In genomic region chr2:219284501-219285347, GRCh38 we compare ENCODE assay signal across 1 cellular context.
A peak's percentile ranks its signal among the peaks of the same experiment; 100 is the strongest.
TF ChIP-seq lines count a peak whose summit lies in the region.

No MANE protein-coding gene starts in this region.

TF ChIP-seq in HepG2, 621 proteins besides CTCF, POLR2A, EP300 and RAD21:
- TF ChIP-seq ELF3 (CRISPR knock-in tag; IDR thresholded peaks at IDR 0.05) (no peak), RBM39 (IDR thresholded peaks at IDR 0.05; ENCODE audit: low read depth, low read length, poor library complexity, severe bottlenecking) (peak; percentile 19), AGO2 (optimal IDR thresholded peaks at IDR 0.05; ENCODE audit: low read depth, low read length) (peak; percentile 19), RBFOX2 (IDR thresholded peaks at IDR 0.05; ENCODE audit: low read depth, low read length) (peak; percentile 49), ATF4 (CRISPR knock-in tag; IDR thresholded peaks at IDR 0.05) (no peak)
- TF ChIP-seq, protein P1, sequence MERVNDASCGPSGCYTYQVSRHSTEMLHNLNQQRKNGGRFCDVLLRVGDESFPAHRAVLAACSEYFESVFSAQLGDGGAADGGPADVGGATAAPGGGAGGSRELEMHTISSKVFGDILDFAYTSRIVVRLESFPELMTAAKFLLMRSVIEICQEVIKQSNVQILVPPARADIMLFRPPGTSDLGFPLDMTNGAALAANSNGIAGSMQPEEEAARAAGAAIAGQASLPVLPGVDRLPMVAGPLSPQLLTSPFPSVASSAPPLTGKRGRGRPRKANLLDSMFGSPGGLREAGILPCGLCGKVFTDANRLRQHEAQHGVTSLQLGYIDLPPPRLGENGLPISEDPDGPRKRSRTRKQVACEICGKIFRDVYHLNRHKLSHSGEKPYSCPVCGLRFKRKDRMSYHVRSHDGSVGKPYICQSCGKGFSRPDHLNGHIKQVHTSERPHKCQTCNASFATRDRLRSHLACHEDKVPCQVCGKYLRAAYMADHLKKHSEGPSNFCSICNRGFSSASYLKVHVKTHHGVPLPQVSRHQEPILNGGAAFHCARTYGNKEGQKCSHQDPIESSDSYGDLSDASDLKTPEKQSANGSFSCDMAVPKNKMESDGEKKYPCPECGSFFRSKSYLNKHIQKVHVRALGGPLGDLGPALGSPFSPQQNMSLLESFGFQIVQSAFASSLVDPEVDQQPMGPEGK (CRISPR knock-in tag; IDR thresholded peaks at IDR 0.05): no peak
